10 cellular contexts compared by ENCODE assay signal in genomic region chr19:48968179-48968661, GRCh38. TPM values are rescaled to one million over a fixed set of nuclear protein-coding genes. Genes with fewer than 3 reads are reported as not detected.
DNase-seq lines count a peak whose midpoint lies in the region; ATAC-seq and TF ChIP-seq lines count a peak whose summit lies in the region.
"Had no signal": no experiment of that assay in that cellular context is flagged by ENCODE, and none has a peak within 500 bp of the region (broad histone marks: within the 10 kb centered on the region; RNA-seq: fewer than 3 reads in every experiment).

No MANE protein-coding gene starts in this region.

- no peak overlapping the region for H4K8ac ChIP-seq in IMR-90 (ENCODE audit: low read depth in 2 of 2, low read length in 2 of 2)

- no peak overlapping the region for H4K5ac ChIP-seq in IMR-90 (ENCODE audit: low read depth, low read length)

- DNase-seq in IMR-90 (peak; percentile 49), choroid plexus epithelial cell (ENCODE audit: low read depth) (peak; percentile 53), COLO668 (lab: John Stamatoyannopoulos, UW; ENCODE audit: unreplicated experiment) (no peak), NCI-H146 (lab: John Stamatoyannopoulos, UW) (no peak), NCI-H1436 (lab: John Stamatoyannopoulos, UW) (no peak)
- DNase-seq: stimulated activated naive CD4-positive, alpha-beta T cell treated with Interleukin-2 at 50 U/mL for 16 hours had no signal

- H2BK20ac ChIP-seq in IMR-90 (ENCODE audit: low read depth, low read length), result no peak overlapping the region

- dilution Hi-C loops in IMR-90 (cut with HindIII; ENCODE audit: low sequenced_read_pairs, unreplicated experiment), result no loop called here

- intact Hi-C loops in IMR-90 (cut with micrococcal nuclease), result loop anchor here (10.0 kb wide), 1 partner anchor 323 kb away; the partner anchor contains the start of gene CA11

- H3K23ac ChIP-seq in IMR-90 (ENCODE audit: low read depth, low read length), result no peak overlapping the region

- peak overlapping the region; percentile 28; the same call in 1 of the 2 replicates for H2AK5ac ChIP-seq in IMR-90 (ENCODE audit: low read depth, low read length)

- in situ Hi-C loops in IMR-90 (cut with MboI; ENCODE audit: low sequenced_read_pairs), result loop anchor here (10.0 kb wide), 1 partner anchor 323 kb away; the partner anchor contains the start of gene CA11

- ATAC-seq in IMR-90 (ENCODE audit: low read depth) (no peak), GM18861 (IDR thresholded peaks at IDR 0.05; ENCODE audit: unreplicated experiment) (no peak)

- no peak overlapping the region for H2AFZ ChIP-seq in IMR-90 (replicated peaks; ENCODE audit: low read length, poor library complexity)

- H3K14ac ChIP-seq in IMR-90 (replicated peaks; ENCODE audit: low read depth, low read length), result no peak overlapping the region

- H2BK15ac ChIP-seq in IMR-90 (ENCODE audit: low read depth, low read length), result no peak overlapping the region

- H3K79me1 ChIP-seq in IMR-90 (ENCODE audit: low read depth in 1 of 2, low read length in 2 of 2), result peaks cover 0 to 41% of the 10 kb centered on the region in 2 experiments; a peak in 3 of 4 replicates

- no peaks in the 10 kb centered on the region for H3K9me3 ChIP-seq in BLaER1 treated with 17β-estradiol and CSF1 and Interleukin-3, amounts not matched to agents 10 nM and 100 nM (replicated peaks in 1 of 11)
- H3K9me3 ChIP-seq in IMR-90 (ENCODE audit: control insufficient read depth, insufficient read depth, low read length) (no peaks in the 10 kb centered on the region), neutrophil (no peaks in the 10 kb centered on the region)

- WGBS in IMR-90 (ENCODE audit: extremely low coverage in 2 of 2, insufficient read length in 1 of 2), 2 experiments, result 100% methylated on average over 1 of the region's 4 CpGs; no CpG with 5 or more reads in 1 of the 2 experiments

- H3K36me3 ChIP-seq in BLaER1 treated with 17β-estradiol and CSF1 and Interleukin-3, amounts not matched to agents 10 nM and 100 nM, result peaks cover 53 to 71% (median 68%) of the 10 kb centered on the region in 11 experiments
- H3K36me3 ChIP-seq in IMR-90 (ENCODE audit: control insufficient read depth, insufficient read depth, low read length), result peaks cover 32% of the 10 kb centered on the region
- peaks cover 54% of the 10 kb centered on the region for H3K36me3 ChIP-seq in neutrophil

- POLR2A ChIA-PET in IMR-90 (lab: Charles Lee; ENCODE audit: unreplicated experiment), result interaction anchor here (0.6 to 1.0 kb wide), 3 partner anchors 95 to 176 kb away, joined by 3 to 4 read pairs (median 3); partner anchors contain the start of gene PPP1R15A

- H2BK5ac ChIP-seq in IMR-90 (ENCODE audit: low read depth, low read length, poor library complexity, severe bottlenecking), result no peak overlapping the region

- no peak overlapping the region for H4K91ac ChIP-seq in IMR-90 (ENCODE audit: insufficient read depth, low read depth, low read length)

- no peak overlapping the region for H3K56ac ChIP-seq in IMR-90 (ENCODE audit: extremely low read depth, insufficient read depth, low read length)

- H3K4me2 ChIP-seq in BLaER1 treated with 17β-estradiol and CSF1 and Interleukin-3, amounts not matched to agents 10 nM and 100 nM, result peak overlapping the region; percentile 80 to 98 (median 94); a peak in 20 of 22 replicates
- H3K4me2 ChIP-seq in IMR-90 (ENCODE audit: low read depth, low read length), result no peak overlapping the region

- CTCF ChIA-PET in IMR-90 (lab: Yijun Ruan, JAX), result no interaction called here

- peak overlapping the region in 5 of 10 experiments; percentile 3 to 88 (median 32); a peak in 3 of 20 replicates for H3K4me3 ChIP-seq in BLaER1 treated with 17β-estradiol and CSF1 and Interleukin-3, amounts not matched to agents 10 nM and 100 nM
- H3K4me3 ChIP-seq in IMR-90 (ENCODE audit: insufficient read depth, low read depth, low read length) (no peak overlapping the region), choroid plexus epithelial cell (ENCODE audit: low read depth, low read length) (no peak overlapping the region), neutrophil (ENCODE audit: low read depth in 1 of 2, low read length in 1 of 2) (peak overlapping the region; percentile 89 to 100)

- H2BK120ac ChIP-seq in IMR-90 (ENCODE audit: low read depth, low read length), result no peak overlapping the region

- H3K9ac ChIP-seq in BLaER1 treated with 17β-estradiol and CSF1 and Interleukin-3, amounts not matched to agents 10 nM and 100 nM, result peak overlapping the region; percentile 63 to 99 (median 96)
- H3K9ac ChIP-seq in IMR-90 (ENCODE audit: low read depth, low read length), result no peak overlapping the region

- peak overlapping the region; percentile 1 to 97 (median 94) for H3K27ac ChIP-seq in BLaER1 treated with 17β-estradiol and CSF1 and Interleukin-3, amounts not matched to agents 10 nM and 100 nM
- H3K27ac ChIP-seq in IMR-90 (ENCODE audit: insufficient read depth, low read length), result no peak overlapping the region
- peak overlapping the region; percentile 98 for H3K27ac ChIP-seq in neutrophil

- no peak overlapping the region for H2AK9ac ChIP-seq in IMR-90 (replicated peaks; ENCODE audit: low read depth, low read length, poor library complexity)

- no peak for TF ChIP-seq RAD21 in IMR-90 (IDR thresholded peaks at IDR 0.05; ENCODE audit: low read length)

- peak; percentile 75 for TF ChIP-seq POLR2A in IMR-90 (IDR thresholded peaks at IDR 0.05; ENCODE audit: low read depth, low read length)

- H3K9me1 ChIP-seq in IMR-90 (ENCODE audit: insufficient read depth, low read length), result peaks cover 11% of the 10 kb centered on the region

- H4K20me1 ChIP-seq in BLaER1 treated with 17β-estradiol and CSF1 and Interleukin-3, amounts not matched to agents 10 nM and 100 nM, result peaks cover 23 to 74% (median 45%) of the 10 kb centered on the region in 11 experiments; a peak in 21 of 22 replicates
- peaks cover 45% of the 10 kb centered on the region for H4K20me1 ChIP-seq in IMR-90 (ENCODE audit: insufficient read depth, low read length)

- H3K27me3 ChIP-seq in BLaER1 treated with 17β-estradiol and CSF1 and Interleukin-3, amounts not matched to agents 10 nM and 100 nM, result no peaks in the 10 kb centered on the region
- no peaks in the 10 kb centered on the region for H3K27me3 ChIP-seq in IMR-90 (ENCODE audit: control insufficient read depth, insufficient read depth, low read length)
- no peaks in the 10 kb centered on the region for H3K27me3 ChIP-seq in neutrophil

- H3K18ac ChIP-seq in IMR-90 (ENCODE audit: low read depth, low read length), result no peak overlapping the region

- no peak overlapping the region for H3K4ac ChIP-seq in IMR-90 (ENCODE audit: low read depth, low read length)

- BruUV-seq in IMR-90 (replicated peaks; lab: Mats Ljungman, UMichigan), result no TSS peak

- TF ChIP-seq CTCF in IMR-90 (conservative IDR thresholded peaks at IDR 0.05; ENCODE audit: low read depth, low read length), result no peak
- no peak for TF ChIP-seq CTCF in choroid plexus epithelial cell (conservative IDR thresholded peaks at IDR 0.05; ENCODE audit: low read depth, low read length)
- TF ChIP-seq CTCF in neutrophil (IDR thresholded peaks at IDR 0.05), result no peak

- H3K4me1 ChIP-seq in BLaER1 treated with 17β-estradiol and CSF1 and Interleukin-3, amounts not matched to agents 10 nM and 100 nM, result peaks cover 50 to 66% (median 58%) of the 10 kb centered on the region in 10 experiments
- peaks cover 14% of the 10 kb centered on the region for H3K4me1 ChIP-seq in IMR-90 (ENCODE audit: control insufficient read depth, insufficient read depth, low read length)
- H3K4me1 ChIP-seq in neutrophil (ENCODE audit: control insufficient read depth in 1 of 2, insufficient read depth in 1 of 2, low read depth in 1 of 2, low read length in 1 of 2), result peaks cover 49 to 53% of the 10 kb centered on the region in 2 experiments

TF ChIP-seq in IMR-90, 13 proteins besides CTCF, POLR2A, EP300 and RAD21:
- TF ChIP-seq MAZ (IDR thresholded peaks at IDR 0.05; ENCODE audit: borderline replicate concordance, low read depth, low read length), result peak; percentile 13; the same call in 1 of the 2 replicates
- TF ChIP-seq SMC3 (IDR thresholded peaks at IDR 0.05; ENCODE audit: low read depth, low read length), result no peak

RNA-seq across cellular contexts. Expression of gene FTL, which starts 3.1 kb away (rescaled TPM):
- 913 and 1,057 TPM in 2 replicates for total RNA-seq in IMR-90 (2012; rRNA removed)
- 2,766 and 2,944 TPM in 2 replicates for polyA plus RNA-seq in IMR-90 (2012; rRNA removed)
- polyA plus RNA-seq in IMR-90 (2012; cell fraction: cytosol; rRNA removed), result 1,686 and 2,711 TPM in 2 replicates
- polyA plus RNA-seq in IMR-90 (2012; cell fraction: nucleus; rRNA removed; ENCODE audit: low replicate concordance), result 443 and 473 TPM in 2 replicates

RNA-seq across cellular contexts. Expression of gene BAX, which starts 13.5 kb away (rescaled TPM):
- 23.3 and 26.1 TPM in 2 replicates for total RNA-seq in IMR-90 (2012; rRNA removed)
- polyA plus RNA-seq in IMR-90 (2012; rRNA removed), result 169 and 181 TPM in 2 replicates
- 205 and 279 TPM in 2 replicates for polyA plus RNA-seq in IMR-90 (2012; cell fraction: cytosol; rRNA removed)
- 285 and 331 TPM in 2 replicates for polyA plus RNA-seq in IMR-90 (2012; cell fraction: nucleus; rRNA removed; ENCODE audit: low replicate concordance)

RNA-seq across cellular contexts. Expression of gene GYS1, which starts 24.9 kb away (rescaled TPM):
- 36.1 and 38.7 TPM in 2 replicates for total RNA-seq in IMR-90 (2012; rRNA removed)
- 72.2 and 74.8 TPM in 2 replicates for polyA plus RNA-seq in IMR-90 (2012; rRNA removed)
- 45.5 and 80.8 TPM in 2 replicates for polyA plus RNA-seq in IMR-90 (2012; cell fraction: cytosol; rRNA removed)
- polyA plus RNA-seq in IMR-90 (2012; cell fraction: nucleus; rRNA removed; ENCODE audit: low replicate concordance), result 129 and 196 TPM in 2 replicates

RNA-seq across cellular contexts. Expression of gene RUVBL2, which starts 25.5 kb away (rescaled TPM):
- total RNA-seq in IMR-90 (2012; rRNA removed), result 354 and 391 TPM in 2 replicates
- 196 and 225 TPM in 2 replicates for polyA plus RNA-seq in IMR-90 (2012; rRNA removed)
- polyA plus RNA-seq in IMR-90 (2012; cell fraction: cytosol; rRNA removed), result 139 and 243 TPM in 2 replicates
- polyA plus RNA-seq in IMR-90 (2012; cell fraction: nucleus; rRNA removed; ENCODE audit: low replicate concordance), result 158 and 323 TPM in 2 replicates

RNA-seq across cellular contexts. Expression of gene DHDH, which starts 34.7 kb away (rescaled TPM):
- total RNA-seq in IMR-90 (2012; rRNA removed), result 0.28 and 0.36 TPM in 2 replicates
- 0.33 and 0.53 TPM in 2 replicates for polyA plus RNA-seq in IMR-90 (2012; rRNA removed)
- polyA plus RNA-seq in IMR-90 (2012; cell fraction: cytosol; rRNA removed), result 0.17 and 1.3 TPM in 2 replicates
- 0.65 and 0.70 TPM in 2 replicates for polyA plus RNA-seq in IMR-90 (2012; cell fraction: nucleus; rRNA removed; ENCODE audit: low replicate concordance)
- total RNA-seq: glomerular endothelial cell had no signal

Comparison
In these comparisons a context has a peak if more than half of its experiments do, and no peak if none do; other contexts are left out.
1. H3K4me3 ChIP-seq: peak in neutrophil (2 of 2); none in IMR-90 (single experiment) and choroid plexus epithelial cell (single experiment).
2. DNase-seq: peak in IMR-90 (single experiment) and choroid plexus epithelial cell (single experiment); none in COLO668 (single experiment), NCI-H146 (single experiment) and NCI-H1436 (single experiment).